ENCODE assay signal across 8 cellular contexts in genomic region chr1:86702954-86703494, GRCh38. TPM values are rescaled to one million over a fixed set of nuclear protein-coding genes. Genes with fewer than 3 reads are reported as not detected.
DNase-seq lines count a peak whose midpoint lies in the region; ATAC-seq, FAIRE-seq and TF ChIP-seq lines count a peak whose summit lies in the region.
"Not testable (repeated sequence)": the region's sequence is repeated elsewhere in the genome, so short reads cannot be mapped to it uniquely, and the experiment has no call there.

No MANE protein-coding gene starts in this region.

- BruUV-seq in PC-3 (replicated peaks; lab: Mats Ljungman, UMichigan); endothelial cell of umbilical vein (replicated peaks; lab: Mats Ljungman, UMichigan): not testable (repeated sequence)

- not testable (repeated sequence) for H2AFZ ChIP-seq in H9 (ENCODE audit: low read length)
- H2AFZ ChIP-seq in PC-3 (ENCODE audit: low read length) (peak overlapping the region; percentile 92), endothelial cell of umbilical vein (ENCODE audit: low read depth, low read length) (peak overlapping the region; percentile 53)

- H3K56ac ChIP-seq in H9 (ENCODE audit: insufficient read length, low read depth, low read length), result not testable (repeated sequence)

- intact Hi-C loops in PC-3 (cut with micrococcal nuclease), result loop anchor here (10.0 kb wide), 2 partner anchors 82 to 212 kb away; partner anchors contain the start of genes HS2ST1 and SELENOF
- intact Hi-C loops in endothelial cell of umbilical vein (cut with micrococcal nuclease), result loop anchor here (10.0 kb wide), 2 partner anchors 212 to 318 kb away; partner anchors contain the start of genes HS2ST1 and SELENOF
- intact Hi-C loops in natural killer cell (cut with micrococcal nuclease), result loop anchor here (10.0 kb wide), 2 partner anchors 632 to 1982 kb away; partner anchors contain the start of gene PKN2

- H2BK15ac ChIP-seq in H9 (ENCODE audit: low read depth, low read length), result not testable (repeated sequence)

- not testable (repeated sequence) for H3F3A ChIP-seq in PC-3 (ENCODE audit: low read length, unreplicated experiment)

- not testable (repeated sequence) for H3K79me1 ChIP-seq in H9 (ENCODE audit: insufficient read depth, low read depth, low read length, poor library complexity, severe bottlenecking)

- H3K4me1 Mint-ChIP-seq in H9 (peaks cover 23 to 28% of the 10 kb centered on the region in 2 experiments), natural killer cell (peaks cover 52 to 54% of the 10 kb centered on the region in 2 donors)
- peaks cover 26% of the 10 kb centered on the region for H3K4me1 Mint-ChIP-seq in activated CD8-positive, alpha-beta T cell treated with anti-CD3 and anti-CD28 coated beads, Interleukin-2, amount 10 ng/mL, durations not matched to agents 7 days and 5 days (ENCODE audit: low read depth)
- peaks cover 36% of the 10 kb centered on the region for H3K4me1 Mint-ChIP-seq in stimulated activated effector memory CD8-positive, alpha-beta T cell treated with anti-CD3 and anti-CD28 coated beads, Interleukin-12 subunit alpha, Interleukin-12 subunit beta, amount 100 ng/mL, for 72 hours

- H3K4ac ChIP-seq in H9 (ENCODE audit: low read depth, low read length), result not testable (repeated sequence)

- not testable (repeated sequence) for TF ChIP-seq CTCF in H9 (conservative IDR thresholded peaks at IDR 0.05); PC-3 (conservative IDR thresholded peaks at IDR 0.05; ENCODE audit: low read depth, low read length); endothelial cell of umbilical vein (IDR thresholded peaks at IDR 0.05; ENCODE audit: extremely low read depth in 1 of 2, insufficient read depth in 1 of 2, low read depth in 1 of 2, low read length in 2 of 2); natural killer cell (IDR thresholded peaks at IDR 0.05)

- not testable (repeated sequence) for H3K36me3 ChIP-seq in BLaER1; PC-3 (ENCODE audit: low read depth, low read length); endothelial cell of umbilical vein (ENCODE audit: control insufficient read depth in 2 of 2, extremely low read depth in 1 of 2, insufficient read depth in 2 of 2, low read length in 2 of 2)

- H3K14ac ChIP-seq in H9 (ENCODE audit: insufficient read depth, low read length), result not testable (repeated sequence)

- POLR2A ChIA-PET in PC-3 (lab: Charles Lee; ENCODE audit: unreplicated experiment), result not testable (repeated sequence)
- POLR2A ChIA-PET in activated CD8-positive, alpha-beta T cell treated with anti-CD3 and anti-CD28 coated beads, Interleukin-2, amount 10 ng/mL, durations not matched to agents 7 days and 5 days (lab: Charles Lee), result interaction anchor here (1.3 to 4.0 kb wide), 5 partner anchors 9 to 343 kb away, joined by 3 to 40 read pairs (median 15); partner anchors contain the start of genes HS2ST1 and SELENOF
- POLR2A ChIA-PET in endothelial cell of umbilical vein (lab: Charles Lee), result interaction anchor here (0.7 kb wide), 1 partner anchor 307 kb away, joined by 4 read pairs; the partner anchor contains the start of gene ODF2L

- H3K9me1 ChIP-seq in endothelial cell of umbilical vein (replicated peaks; ENCODE audit: control insufficient read depth, extremely low read depth, insufficient read depth, low read length), result not testable (repeated sequence)

- peaks cover 33% of the 10 kb centered on the region for H3K4me1 ChIP-seq in BLaER1
- not testable (repeated sequence) for H3K4me1 ChIP-seq in H9 (ENCODE audit: insufficient read depth, low read length)
- peaks cover 23% of the 10 kb centered on the region for H3K4me1 ChIP-seq in PC-3 (ENCODE audit: insufficient read depth, low read length)
- peaks cover 24% of the 10 kb centered on the region for H3K4me1 ChIP-seq in endothelial cell of umbilical vein (ENCODE audit: control insufficient read depth, extremely low read depth, insufficient read depth, low read length)

- not testable (repeated sequence) for H3K79me2 ChIP-seq in H9 (ENCODE audit: insufficient read depth, low read length)
- peaks cover 31% of the 10 kb centered on the region for H3K79me2 ChIP-seq in PC-3 (ENCODE audit: low read length)
- H3K79me2 ChIP-seq in endothelial cell of umbilical vein (ENCODE audit: control insufficient read depth, insufficient read depth, low read length), result peaks cover 32% of the 10 kb centered on the region

- WGBS in H9 (ENCODE audit: extremely low coverage, insufficient read length, low lambda C conversion rate), result no CpG with 5 or more reads among the region's 5 CpGs

- dilution Hi-C loops in endothelial cell of umbilical vein (cut with MboI; ENCODE audit: extremely low pct_ligation_motif_present, low sequenced_read_pairs), result not testable (repeated sequence)

- not testable (repeated sequence) for ATAC-seq in PC-3; activated CD8-positive, alpha-beta T cell treated with anti-CD3 and anti-CD28 coated beads, Interleukin-2, amount 10 ng/mL, durations not matched to agents 7 days and 5 days; natural killer cell; stimulated activated effector memory CD8-positive, alpha-beta T cell treated with anti-CD3 and anti-CD28 coated beads, Interleukin-12 subunit alpha, Interleukin-12 subunit beta, amount 100 ng/mL, for 72 hours

- H3K9ac ChIP-seq in BLaER1 (peak overlapping the region; percentile 96), endothelial cell of umbilical vein (replicated peaks; ENCODE audit: extremely low read depth, insufficient read depth, low read length) (peak overlapping the region; percentile 95)
- H3K9ac ChIP-seq in H9 (ENCODE audit: extremely low read depth, insufficient read length, low read length); PC-3 (ENCODE audit: low read length): not testable (repeated sequence)

- peaks cover 27% of the 10 kb centered on the region for H4K20me1 ChIP-seq in BLaER1
- not testable (repeated sequence) for H4K20me1 ChIP-seq in H9 (ENCODE audit: control insufficient read depth, insufficient read depth, insufficient read length); endothelial cell of umbilical vein (replicated peaks; ENCODE audit: control insufficient read depth, extremely low read depth, insufficient read depth, low read length)
- peaks cover 18% of the 10 kb centered on the region for H4K20me1 ChIP-seq in PC-3 (ENCODE audit: low read length)

- H3K9me3 Mint-ChIP-seq in H9; activated CD8-positive, alpha-beta T cell treated with anti-CD3 and anti-CD28 coated beads, Interleukin-2, amount 10 ng/mL, durations not matched to agents 7 days and 5 days (ENCODE audit: insufficient read depth); natural killer cell; stimulated activated effector memory CD8-positive, alpha-beta T cell treated with anti-CD3 and anti-CD28 coated beads, Interleukin-12 subunit alpha, Interleukin-12 subunit beta, amount 100 ng/mL, for 72 hours: not testable (repeated sequence)

- peak overlapping the region; percentile 88; the same call in 1 of the 2 replicates for H3K4me3 ChIP-seq in BLaER1
- peak overlapping the region; percentile 92; the same call in 1 of the 2 replicates for H3K4me3 ChIP-seq in PC-3 (ENCODE audit: low read length)
- not testable (repeated sequence) for H3K4me3 ChIP-seq in endothelial cell of umbilical vein (replicated peaks in 1 of 3; ENCODE audit: insufficient read depth in 1 of 3, low read depth in 1 of 3, low read length in 3 of 3)

- H2BK5ac ChIP-seq in H9 (ENCODE audit: insufficient read length, low read length), result not testable (repeated sequence)

- H3K23me2 ChIP-seq in H9 (ENCODE audit: insufficient read length, low read depth, low read length, poor library complexity, severe bottlenecking), result peaks cover 12% of the 10 kb centered on the region

- H3K9me2 ChIP-seq in PC-3 (replicated peaks; ENCODE audit: low read length), result not testable (repeated sequence)

- not testable (repeated sequence) for TF ChIP-seq POLR2A in endothelial cell of umbilical vein (IDR thresholded peaks at IDR 0.05; ENCODE audit: low read depth, low read length)

- H3K4me2 ChIP-seq in BLaER1 (peak overlapping the region; percentile 88), PC-3 (ENCODE audit: low read length) (peak overlapping the region; percentile 90), endothelial cell of umbilical vein (ENCODE audit: insufficient read depth, low read length) (peak overlapping the region; percentile 85)
- H3K4me2 ChIP-seq in H9 (ENCODE audit: insufficient read depth, insufficient read length, low read length), result not testable (repeated sequence)

- not testable (repeated sequence) for H2BK120ac ChIP-seq in H9 (ENCODE audit: low read depth, low read length, poor library complexity, severe bottlenecking)

- not testable (repeated sequence) for H3T11ph ChIP-seq in H9 (ENCODE audit: low read length)

- not testable (repeated sequence) for H2AK5ac ChIP-seq in H9 (ENCODE audit: insufficient read length, low read length)

- H3K36me3 Mint-ChIP-seq in H9 (ENCODE audit: insufficient read depth in 1 of 3, low read depth in 3 of 3); natural killer cell: not testable (repeated sequence)
- peaks cover 11% of the 10 kb centered on the region for H3K36me3 Mint-ChIP-seq in activated CD8-positive, alpha-beta T cell treated with anti-CD3 and anti-CD28 coated beads, Interleukin-2, amount 10 ng/mL, durations not matched to agents 7 days and 5 days (ENCODE audit: low read depth)
- peaks cover 30% of the 10 kb centered on the region for H3K36me3 Mint-ChIP-seq in stimulated activated effector memory CD8-positive, alpha-beta T cell treated with anti-CD3 and anti-CD28 coated beads, Interleukin-12 subunit alpha, Interleukin-12 subunit beta, amount 100 ng/mL, for 72 hours

- H4K5ac ChIP-seq in H9 (ENCODE audit: insufficient read length, low read depth, low read length), result not testable (repeated sequence)

- peak overlapping the region; percentile 92; the same call in 1 of the 2 replicates for H3K27ac ChIP-seq in BLaER1
- H3K27ac ChIP-seq in H9 (ENCODE audit: insufficient read length, low read depth, low read length); PC-3 (ENCODE audit: low read length): not testable (repeated sequence)
- H3K27ac ChIP-seq in angular gyrus (ENCODE audit: low read depth, low read length), result peak overlapping the region; percentile 44
- H3K27ac ChIP-seq in endothelial cell of umbilical vein (ENCODE audit: insufficient read depth, low read depth, low read length), result peak overlapping the region; percentile 85

- not testable (repeated sequence) for H3K18ac ChIP-seq in H9 (ENCODE audit: insufficient read length, low read depth, low read length)

- H3K4me3 Mint-ChIP-seq in H9, result peak overlapping the region; percentile 90 to 94
- peak overlapping the region; percentile 89 for H3K4me3 Mint-ChIP-seq in activated CD8-positive, alpha-beta T cell treated with anti-CD3 and anti-CD28 coated beads, Interleukin-2, amount 10 ng/mL, durations not matched to agents 7 days and 5 days
- peak overlapping the region; percentile 98 for H3K4me3 Mint-ChIP-seq in natural killer cell
- peak overlapping the region; percentile 98 for H3K4me3 Mint-ChIP-seq in stimulated activated effector memory CD8-positive, alpha-beta T cell treated with anti-CD3 and anti-CD28 coated beads, Interleukin-12 subunit alpha, Interleukin-12 subunit beta, amount 100 ng/mL, for 72 hours

- H3K9me3 ChIP-seq in BLaER1; H9 (ENCODE audit: control insufficient read depth, low read depth, low read length); PC-3 (ENCODE audit: low read length); endothelial cell of umbilical vein (replicated peaks; ENCODE audit: control insufficient read depth, insufficient read depth, low read length): not testable (repeated sequence)

- FAIRE-seq in endothelial cell of umbilical vein (lab: Jason Lieb, UNC), result not testable (repeated sequence)

- H3K27me3 ChIP-seq in BLaER1; H9 (ENCODE audit: insufficient read depth, low read length); PC-3 (ENCODE audit: low read length); endothelial cell of umbilical vein (ENCODE audit: control insufficient read depth in 2 of 2, insufficient read depth in 2 of 2, low read length in 2 of 2): not testable (repeated sequence)

- H3K27ac Mint-ChIP-seq in H9, result not testable (repeated sequence)
- H3K27ac Mint-ChIP-seq in activated CD8-positive, alpha-beta T cell treated with anti-CD3 and anti-CD28 coated beads, Interleukin-2, amount 10 ng/mL, durations not matched to agents 7 days and 5 days, result peak overlapping the region; percentile 5
- peak overlapping the region; percentile 96 to 99 for H3K27ac Mint-ChIP-seq in natural killer cell
- peak overlapping the region; percentile 98 for H3K27ac Mint-ChIP-seq in stimulated activated effector memory CD8-positive, alpha-beta T cell treated with anti-CD3 and anti-CD28 coated beads, Interleukin-12 subunit alpha, Interleukin-12 subunit beta, amount 100 ng/mL, for 72 hours

- not testable (repeated sequence) for H2BK20ac ChIP-seq in H9 (ENCODE audit: low read depth, low read length, poor library complexity, severe bottlenecking)

- CTCF ChIA-PET in PC-3 (lab: Charles Lee) (interaction anchor here (2.0 kb wide), 1 partner anchor 11 kb away, joined by 23 read pairs; no protein-coding TSS in a partner anchor), endothelial cell of umbilical vein (lab: Charles Lee) (interaction anchor here (1.4 to 6.7 kb wide), 10 partner anchors 7 to 307 kb away, joined by 3 to 121 read pairs (median 18); partner anchors contain the start of gene ODF2L)
- CTCF ChIA-PET in activated CD8-positive, alpha-beta T cell treated with anti-CD3 and anti-CD28 coated beads, Interleukin-2, amount 10 ng/mL, durations not matched to agents 7 days and 5 days (lab: Charles Lee), result interaction anchor here (0.9 to 4.9 kb wide), 13 partner anchors 8 to 380 kb away, joined by 3 to 104 read pairs (median 11); partner anchors contain the start of genes HS2ST1, ODF2L and SELENOF

- H4K8ac ChIP-seq in H9 (replicated peaks; ENCODE audit: insufficient read length, low read depth, low read length), result not testable (repeated sequence)

- H2BK12ac ChIP-seq in H9 (ENCODE audit: insufficient read length, low read depth, low read length), result not testable (repeated sequence)

- not testable (repeated sequence) for H3K23ac ChIP-seq in H9 (ENCODE audit: insufficient read length, low read depth, low read length)

- not testable (repeated sequence) for H3K27me3 Mint-ChIP-seq in H9 (ENCODE audit: low read depth); activated CD8-positive, alpha-beta T cell treated with anti-CD3 and anti-CD28 coated beads, Interleukin-2, amount 10 ng/mL, durations not matched to agents 7 days and 5 days (ENCODE audit: low read depth); natural killer cell (ENCODE audit: low read depth in 2 of 2)

- DNase-seq in H9; PC-3; activated CD8-positive, alpha-beta T cell treated with anti-CD3 and anti-CD28 coated beads, Interleukin-2, amount 10 ng/mL, durations not matched to agents 7 days and 5 days; endothelial cell of umbilical vein (ENCODE audit: low read depth, low spot score); natural killer cell; stimulated activated effector memory CD8-positive, alpha-beta T cell treated with anti-CD3 and anti-CD28 coated beads, Interleukin-12 subunit alpha, Interleukin-12 subunit beta, amount 100 ng/mL, for 72 hours (ENCODE audit: low spot score in 2 of 2): not testable (repeated sequence)

- H4K91ac ChIP-seq in H9 (ENCODE audit: insufficient read length, low read depth, low read length), result not testable (repeated sequence)

RNA-seq across cellular contexts. Expression of gene SH3GLB1, which starts 1.4 kb away (rescaled TPM):
- total RNA-seq in H9 (2021) (36.6 and 37.4 TPM in 2 replicates), PC-3 (2014; rRNA removed) (23.3 and 25.0 TPM in 2 replicates), endothelial cell of umbilical vein (140 and 148 TPM in 2 replicates), natural killer cell (100 to 1,000 TPM in 2 of 3 donors, 10 to 100 TPM in 1; 98.1 to 114 (median 109) TPM)
- 10 to 100 TPM; 66.9 to 69.2 TPM for total RNA-seq in activated CD8-positive, alpha-beta T cell treated with anti-CD3 and anti-CD28 coated beads, Interleukin-2, amount 10 ng/mL, durations not matched to agents 7 days and 5 days
- 43.3 and 43.7 TPM in 2 replicates for polyA plus RNA-seq in endothelial cell of umbilical vein
- polyA plus RNA-seq in endothelial cell of umbilical vein (2011; cell fraction: cytosol; rRNA removed), result 59.6 and 62.5 TPM in 2 replicates
- polyA plus RNA-seq in endothelial cell of umbilical vein (2011; cell fraction: nucleus; rRNA removed), result 42.9 and 49.5 TPM in 2 replicates
- polyA plus RNA-seq in endothelial cell of umbilical vein (2012), result 91.5 and 140 TPM in 2 replicates
- polyA minus RNA-seq in endothelial cell of umbilical vein, result 66.7 and 70.2 TPM in 2 replicates
- 12.6 TPM for polyA minus RNA-seq in endothelial cell of umbilical vein (2011; cell fraction: cytosol; rRNA and poly(A)+ RNA removed)
- 46.3 and 55.6 TPM in 2 replicates for polyA minus RNA-seq in endothelial cell of umbilical vein (2011; cell fraction: nucleus; rRNA and poly(A)+ RNA removed)
